ENCODE assay signal across 34 cellular contexts in the genomic region with DNA sequence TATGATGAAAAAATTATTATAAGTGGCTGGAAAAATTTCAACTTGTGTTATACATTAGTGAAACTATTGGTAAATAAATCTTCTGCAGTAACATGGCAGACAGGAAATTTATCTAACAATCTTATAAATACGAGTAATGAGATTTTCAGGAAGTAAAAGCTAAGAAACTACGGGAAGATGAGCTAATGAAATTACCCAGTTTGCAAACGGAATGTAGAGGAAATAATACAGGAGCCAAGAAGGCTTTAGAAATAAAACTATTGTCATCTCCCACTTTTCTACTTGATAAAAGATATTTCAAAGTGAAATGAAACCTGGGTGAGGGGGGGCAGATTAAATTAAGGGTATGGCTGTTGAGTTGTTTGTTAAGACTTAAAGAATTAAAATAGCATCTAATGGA.
"Had no signal": no experiment of that assay in that cellular context is flagged by ENCODE, and none has a peak within 500 bp of the region (broad histone marks: within the 10 kb centered on the region; RNA-seq: fewer than 3 reads in every experiment).

No MANE protein-coding gene starts in this region.

- H3K27me3 ChIP-seq: MG63 had no signal

- H3K9ac ChIP-seq: KMS-11 had no signal

- DNase-seq: Karpas-422, Kasumi-1, KG1, MG63, MM.1S, MV-4-11, NCI-H1048, NCI-H1092, NCI-H1092 treated with DMSO at 0.1 percent for 48 hours, NCI-H1105, NCI-H1105 treated with DMSO at 0.1 percent for 48 hours, NCI-H1417, NCI-H1417 treated with DMSO at 0.1 percent for 48 hours, NCI-H1436, NCI-H1436 treated with DMSO at 0.1 percent for 48 hours, NCI-H146, NCI-H1694, NCI-H1694 treated with DMSO at 0.1 percent for 48 hours, NCI-H187, NCI-H187 treated with DMSO at 0.1 percent for 48 hours, NCI-H1930, NCI-H2029, NCI-H2029 treated with DMSO at 0.1 percent for 48 hours, NCI-H2081, NCI-H2081 treated with DMSO at 0.1 percent for 48 hours, NCI-H2107, NCI-H2171, NCI-H2171 treated with DMSO at 0.1 percent for 48 hours, NCI-H2227 treated with DMSO at 0.1 percent for 48 hours, NCI-H226, NCI-H345, NCI-H446, NCI-H446 treated with DMSO at 0.1 percent for 48 hours had no signal

- H3K27ac ChIP-seq: KMS-11 had no signal

- H3K4me2 ChIP-seq: KMS-11 had no signal

- H3K36me3 ChIP-seq: MG63 had no signal

- H3K9me3 ChIP-seq: MG63 had no signal

- H3K4me3 ChIP-seq: MG63 had no signal
